In genomic region chr19:55703790-55704215, GRCh38 we compare ENCODE assay signal across 8 cellular contexts. TPM values are rescaled to one million over a fixed set of nuclear protein-coding genes. Genes with fewer than 3 reads are reported as not detected.
DNase-seq lines count a peak whose midpoint lies in the region; ATAC-seq and TF ChIP-seq lines count a peak whose summit lies in the region.

No MANE protein-coding gene starts in this region.

- no peak overlapping the region for H2AFZ ChIP-seq in hepatocyte

- peaks cover 12% of the 10 kb centered on the region for H3K4me1 ChIP-seq in hepatocyte (ENCODE audit: insufficient read depth)

- 79% methylated on average over 37 of the region's 38 CpGs for WGBS in hepatocyte (ENCODE audit: low lambda C conversion rate, missing lambda C conversion rate)

- H3K4me3 ChIP-seq in hepatocyte, result no peak overlapping the region

- H3K4me1 Mint-ChIP-seq in activated naive CD8-positive, alpha-beta T cell treated with anti-CD3 and anti-CD28 coated beads for 36 hours, result peaks cover 5% of the 10 kb centered on the region

- no peaks in the 10 kb centered on the region for H3K27me3 Mint-ChIP-seq in activated naive CD8-positive, alpha-beta T cell treated with anti-CD3 and anti-CD28 coated beads for 36 hours

- no peaks in the 10 kb centered on the region for H3K27me3 ChIP-seq in hepatocyte

- no peaks in the 10 kb centered on the region for H3K36me3 ChIP-seq in hepatocyte (replicated peaks; ENCODE audit: insufficient read depth, low read depth)

- no peaks in the 10 kb centered on the region for H3K79me2 ChIP-seq in hepatocyte

- TF ChIP-seq CTCF in hepatocyte (IDR thresholded peaks at IDR 0.05; ENCODE audit: poor library complexity), result peak; percentile 32

- no peaks in the 10 kb centered on the region for H3K9me3 Mint-ChIP-seq in activated naive CD8-positive, alpha-beta T cell treated with anti-CD3 and anti-CD28 coated beads for 36 hours

- no peaks in the 10 kb centered on the region for H3K9me2 ChIP-seq in hepatocyte (replicated peaks; ENCODE audit: insufficient read depth)

- no peaks in the 10 kb centered on the region for H3K9me3 ChIP-seq in hepatocyte (ENCODE audit: low read depth)

- DNase-seq in Ammon's horn (ENCODE audit: low spot score), result peak; percentile 24
- DNase-seq in NCI-H460 (ENCODE audit: extremely low read depth, low read depth), result peak; percentile 14
- DNase-seq in activated naive CD8-positive, alpha-beta T cell treated with anti-CD3 and anti-CD28 coated beads for 36 hours, result peak; percentile 56
- DNase-seq in hepatocyte (ENCODE audit: low spot score), result no peak
- peak; percentile 69 for DNase-seq in stimulated activated CD4-positive, alpha-beta T cell treated with anti-CD3 and anti-CD28 coated beads, Interleukin-15, amount 100 ng/mL, for 24 hours
- no peak for DNase-seq in HK-2 (ENCODE audit: unreplicated experiment)
- no peak for DNase-seq in A172 (ENCODE audit: low spot score)

- no peaks in the 10 kb centered on the region for H4K20me1 ChIP-seq in hepatocyte (ENCODE audit: insufficient read depth, poor library complexity, severe bottlenecking)

- H3K27ac ChIP-seq in hepatocyte, result no peak overlapping the region

- no peak for ATAC-seq in HG02870 (IDR thresholded peaks at IDR 0.05; ENCODE audit: unreplicated experiment)

- no peak overlapping the region for H3K4me2 ChIP-seq in hepatocyte

- H3K4me3 Mint-ChIP-seq in activated naive CD8-positive, alpha-beta T cell treated with anti-CD3 and anti-CD28 coated beads for 36 hours, result no peak overlapping the region

- H3K36me3 Mint-ChIP-seq in activated naive CD8-positive, alpha-beta T cell treated with anti-CD3 and anti-CD28 coated beads for 36 hours, result peaks cover 21% of the 10 kb centered on the region

- no peak overlapping the region for H3K27ac Mint-ChIP-seq in activated naive CD8-positive, alpha-beta T cell treated with anti-CD3 and anti-CD28 coated beads for 36 hours

RNA-seq across cellular contexts. Expression of gene EPN1, which starts 28.8 kb away (rescaled TPM):
- 32.8 and 35.9 TPM in 2 replicates for total RNA-seq in NCI-H460 (2014; rRNA removed; shearing (Covaris generic))
- 17.2 and 37.0 TPM in 2 replicates for polyA plus RNA-seq in NCI-H460 (2014; cell fraction: nucleus; rRNA removed)
- total RNA-seq in activated naive CD8-positive, alpha-beta T cell treated with anti-CD3 and anti-CD28 coated beads for 36 hours, result 10 to 100 TPM; 37.1 to 39.5 TPM
- total RNA-seq in hepatocyte, result 40.2 and 74.8 TPM in 2 replicates
- polyA plus RNA-seq in hepatocyte, result 154 and 165 TPM in 2 replicates
- 135 and 138 TPM in 2 replicates for total RNA-seq in A172 (2014; rRNA removed; shearing (Covaris generic))

RNA-seq across cellular contexts. Expression of gene NLRP9, which starts 34.4 kb away (rescaled TPM):
- not detected in 2 replicates for total RNA-seq in NCI-H460 (2014; rRNA removed; shearing (Covaris generic))
- polyA plus RNA-seq in NCI-H460 (2014; cell fraction: nucleus; rRNA removed), result not detected in 2 replicates
- not detected for total RNA-seq in activated naive CD8-positive, alpha-beta T cell treated with anti-CD3 and anti-CD28 coated beads for 36 hours
- total RNA-seq in hepatocyte, result not detected in 2 replicates
- not detected in 2 replicates for polyA plus RNA-seq in hepatocyte
- not detected in 2 replicates for total RNA-seq in A172 (2014; rRNA removed; shearing (Covaris generic))

RNA-seq across cellular contexts. Expression of gene U2AF2, which starts 49.0 kb away (rescaled TPM):
- total RNA-seq in NCI-H460 (2014; rRNA removed; shearing (Covaris generic)), result 68.3 and 72.4 TPM in 2 replicates
- 169 and 178 TPM in 2 replicates for polyA plus RNA-seq in NCI-H460 (2014; cell fraction: nucleus; rRNA removed)
- total RNA-seq in activated naive CD8-positive, alpha-beta T cell treated with anti-CD3 and anti-CD28 coated beads for 36 hours, result 100 to 1,000 TPM; 341 to 345 TPM
- 94.6 and 99.6 TPM in 2 replicates for total RNA-seq in hepatocyte
- polyA plus RNA-seq in hepatocyte, result 16.1 and 18.0 TPM in 2 replicates
- total RNA-seq in A172 (2014; rRNA removed; shearing (Covaris generic)), result 143 and 169 TPM in 2 replicates

RNA-seq across cellular contexts. Expression of gene RFPL4A, which starts 55.1 kb away (rescaled TPM):
- not detected in 2 replicates for total RNA-seq in NCI-H460 (2014; rRNA removed; shearing (Covaris generic))
- not detected in 2 replicates for polyA plus RNA-seq in NCI-H460 (2014; cell fraction: nucleus; rRNA removed)
- not detected for total RNA-seq in activated naive CD8-positive, alpha-beta T cell treated with anti-CD3 and anti-CD28 coated beads for 36 hours
- not detected in 2 replicates for total RNA-seq in hepatocyte
- not detected in 2 replicates for polyA plus RNA-seq in hepatocyte
- not detected in 2 replicates for total RNA-seq in A172 (2014; rRNA removed; shearing (Covaris generic))

RNA-seq across cellular contexts. Expression of gene CCDC106, which starts 55.8 kb away (rescaled TPM):
- total RNA-seq in NCI-H460 (2014; rRNA removed; shearing (Covaris generic)), result 1.9 and 2.3 TPM in 2 replicates
- polyA plus RNA-seq in NCI-H460 (2014; cell fraction: nucleus; rRNA removed), result 1.9 and 5.8 TPM in 2 replicates
- 10 to 100 TPM; 10.9 to 12.0 TPM for total RNA-seq in activated naive CD8-positive, alpha-beta T cell treated with anti-CD3 and anti-CD28 coated beads for 36 hours
- total RNA-seq in hepatocyte, result 13.0 and 18.3 TPM in 2 replicates
- 30.5 and 31.7 TPM in 2 replicates for polyA plus RNA-seq in hepatocyte
- 2.6 and 6.0 TPM in 2 replicates for total RNA-seq in A172 (2014; rRNA removed; shearing (Covaris generic))

Comparison
In these comparisons a context has a peak if more than half of its experiments do, and no peak if none do; other contexts are left out.
1. DNase-seq: peak in Ammon's horn (single experiment), NCI-H460 (single experiment), activated naive CD8-positive, alpha-beta T cell treated with anti-CD3 and anti-CD28 coated beads for 36 hours (single experiment) and stimulated activated CD4-positive, alpha-beta T cell treated with anti-CD3 and anti-CD28 coated beads, Interleukin-15, amount 100 ng/mL, for 24 hours (single experiment); none in hepatocyte (single experiment), HK-2 (single experiment) and A172 (single experiment).